1 cellular context compared by ENCODE assay signal in the genomic region with DNA sequence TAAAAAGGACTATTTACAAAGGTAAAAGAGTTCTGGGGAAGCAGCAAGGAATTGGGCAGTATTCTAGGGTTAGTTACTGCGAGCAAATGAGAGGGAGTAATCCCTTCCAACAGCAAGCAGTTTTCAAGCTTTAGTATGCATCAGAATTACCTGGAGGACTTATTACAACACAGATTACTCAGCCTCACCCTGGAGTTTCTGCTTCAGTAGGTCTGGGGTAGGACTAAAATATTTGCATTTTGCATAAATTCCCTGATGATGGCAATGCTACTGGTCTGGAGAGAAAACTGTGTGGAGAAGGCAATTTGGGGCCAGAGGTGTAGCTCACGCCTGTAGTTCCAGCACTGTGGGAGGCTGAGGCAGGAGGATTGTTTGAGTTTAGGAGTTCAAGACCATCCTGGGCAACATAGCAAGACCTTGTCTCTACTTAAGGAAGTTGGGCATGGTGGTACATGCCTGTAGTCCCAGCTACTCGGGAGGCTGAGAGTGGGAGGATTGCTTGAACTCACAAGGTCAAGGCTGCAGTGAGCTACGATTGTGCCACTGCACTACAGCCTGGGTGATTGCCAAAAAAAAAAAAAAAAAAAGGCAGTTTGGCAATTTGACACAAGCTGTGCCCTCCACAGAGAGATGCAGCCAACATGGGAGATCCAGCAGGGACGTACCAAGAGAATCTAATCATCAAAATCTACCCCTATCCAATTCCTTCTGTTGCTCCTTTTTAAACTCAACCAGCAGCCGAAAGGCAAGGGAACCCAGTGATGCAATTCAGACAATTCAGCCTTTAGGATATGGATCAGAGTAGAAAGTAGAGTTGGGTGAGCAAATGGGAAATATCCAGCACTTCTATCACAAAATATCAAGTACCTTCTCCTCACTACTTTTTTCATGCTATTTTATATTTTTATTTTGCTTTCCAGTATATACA.
TF ChIP-seq lines count a peak whose summit lies in the region.

No MANE protein-coding gene starts in this region.

TF ChIP-seq in K562, 482 proteins besides CTCF, POLR2A, EP300 and RAD21 (continued from another document):
- no peak for TF ChIP-seq CEBPG (CRISPR knock-in tag; IDR thresholded peaks at IDR 0.05)
- TF ChIP-seq CEBPG (tag; conservative IDR thresholded peaks at IDR 0.05 in 1 of 2, IDR thresholded peaks at IDR 0.05 in 1 of 2) = peak in 1 of 2 experiments; percentile 62; a peak in 2 of 4 replicates
- TF ChIP-seq ZNF584 (CRISPR knock-in tag; IDR thresholded peaks at IDR 0.05; ENCODE audit: low read depth) = peak; percentile 88
- TF ChIP-seq RHOXF2B (CRISPR knock-in tag; conservative IDR thresholded peaks at IDR 0.05) = 0 out of 2 replicates have a peak, but pooled peaks have one; percentile 36
- TF ChIP-seq CXXC5 (CRISPR knock-in tag; IDR thresholded peaks at IDR 0.05) = 0 out of 2 replicates have a peak, but pooled peaks have one; percentile 22
- TF ChIP-seq ZNF232 (CRISPR knock-in tag; IDR thresholded peaks at IDR 0.05) = no peak
- TF ChIP-seq ATF1 (CRISPR knock-in tag; IDR thresholded peaks at IDR 0.05) = no peak
- TF ChIP-seq ATF1 (tag; IDR thresholded peaks at IDR 0.05) = no peak
- TF ChIP-seq, protein P1, sequence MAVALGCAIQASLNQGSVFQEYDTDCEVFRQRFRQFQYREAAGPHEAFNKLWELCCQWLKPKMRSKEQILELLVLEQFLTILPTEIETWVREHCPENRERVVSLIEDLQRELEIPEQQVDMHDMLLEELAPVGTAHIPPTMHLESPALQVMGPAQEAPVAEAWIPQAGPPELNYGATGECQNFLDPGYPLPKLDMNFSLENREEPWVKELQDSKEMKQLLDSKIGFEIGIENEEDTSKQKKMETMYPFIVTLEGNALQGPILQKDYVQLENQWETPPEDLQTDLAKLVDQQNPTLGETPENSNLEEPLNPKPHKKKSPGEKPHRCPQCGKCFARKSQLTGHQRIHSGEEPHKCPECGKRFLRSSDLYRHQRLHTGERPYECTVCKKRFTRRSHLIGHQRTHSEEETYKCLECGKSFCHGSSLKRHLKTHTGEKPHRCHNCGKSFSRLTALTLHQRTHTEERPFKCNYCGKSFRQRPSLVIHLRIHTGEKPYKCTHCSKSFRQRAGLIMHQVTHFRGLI (CRISPR knock-in tag; IDR thresholded peaks at IDR 0.05) = peak; percentile 24; the same call in 1 of the 2 replicates
- TF ChIP-seq NUFIP1 (IDR thresholded peaks at IDR 0.05; ENCODE audit: partially characterized antibody) = no peak
- TF ChIP-seq NFRKB (IDR thresholded peaks at IDR 0.05; ENCODE audit: low read depth) = peak; percentile 42; the same call in 1 of the 2 replicates
- TF ChIP-seq, protein P2, sequence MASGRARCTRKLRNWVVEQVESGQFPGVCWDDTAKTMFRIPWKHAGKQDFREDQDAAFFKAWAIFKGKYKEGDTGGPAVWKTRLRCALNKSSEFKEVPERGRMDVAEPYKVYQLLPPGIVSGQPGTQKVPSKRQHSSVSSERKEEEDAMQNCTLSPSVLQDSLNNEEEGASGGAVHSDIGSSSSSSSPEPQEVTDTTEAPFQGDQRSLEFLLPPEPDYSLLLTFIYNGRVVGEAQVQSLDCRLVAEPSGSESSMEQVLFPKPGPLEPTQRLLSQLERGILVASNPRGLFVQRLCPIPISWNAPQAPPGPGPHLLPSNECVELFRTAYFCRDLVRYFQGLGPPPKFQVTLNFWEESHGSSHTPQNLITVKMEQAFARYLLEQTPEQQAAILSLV (tag; IDR thresholded peaks at IDR 0.05) = 0 out of 2 replicates have a peak, but pooled peaks have one; percentile 20
- TF ChIP-seq, protein P3, sequence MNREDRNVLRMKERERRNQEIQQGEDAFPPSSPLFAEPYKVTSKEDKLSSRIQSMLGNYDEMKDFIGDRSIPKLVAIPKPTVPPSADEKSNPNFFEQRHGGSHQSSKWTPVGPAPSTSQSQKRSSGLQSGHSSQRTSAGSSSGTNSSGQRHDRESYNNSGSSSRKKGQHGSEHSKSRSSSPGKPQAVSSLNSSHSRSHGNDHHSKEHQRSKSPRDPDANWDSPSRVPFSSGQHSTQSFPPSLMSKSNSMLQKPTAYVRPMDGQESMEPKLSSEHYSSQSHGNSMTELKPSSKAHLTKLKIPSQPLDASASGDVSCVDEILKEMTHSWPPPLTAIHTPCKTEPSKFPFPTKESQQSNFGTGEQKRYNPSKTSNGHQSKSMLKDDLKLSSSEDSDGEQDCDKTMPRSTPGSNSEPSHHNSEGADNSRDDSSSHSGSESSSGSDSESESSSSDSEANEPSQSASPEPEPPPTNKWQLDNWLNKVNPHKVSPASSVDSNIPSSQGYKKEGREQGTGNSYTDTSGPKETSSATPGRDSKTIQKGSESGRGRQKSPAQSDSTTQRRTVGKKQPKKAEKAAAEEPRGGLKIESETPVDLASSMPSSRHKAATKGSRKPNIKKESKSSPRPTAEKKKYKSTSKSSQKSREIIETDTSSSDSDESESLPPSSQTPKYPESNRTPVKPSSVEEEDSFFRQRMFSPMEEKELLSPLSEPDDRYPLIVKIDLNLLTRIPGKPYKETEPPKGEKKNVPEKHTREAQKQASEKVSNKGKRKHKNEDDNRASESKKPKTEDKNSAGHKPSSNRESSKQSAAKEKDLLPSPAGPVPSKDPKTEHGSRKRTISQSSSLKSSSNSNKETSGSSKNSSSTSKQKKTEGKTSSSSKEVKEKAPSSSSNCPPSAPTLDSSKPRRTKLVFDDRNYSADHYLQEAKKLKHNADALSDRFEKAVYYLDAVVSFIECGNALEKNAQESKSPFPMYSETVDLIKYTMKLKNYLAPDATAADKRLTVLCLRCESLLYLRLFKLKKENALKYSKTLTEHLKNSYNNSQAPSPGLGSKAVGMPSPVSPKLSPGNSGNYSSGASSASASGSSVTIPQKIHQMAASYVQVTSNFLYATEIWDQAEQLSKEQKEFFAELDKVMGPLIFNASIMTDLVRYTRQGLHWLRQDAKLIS (CRISPR knock-in tag; IDR thresholded peaks at IDR 0.05) = no peak
- TF ChIP-seq, protein P4, sequence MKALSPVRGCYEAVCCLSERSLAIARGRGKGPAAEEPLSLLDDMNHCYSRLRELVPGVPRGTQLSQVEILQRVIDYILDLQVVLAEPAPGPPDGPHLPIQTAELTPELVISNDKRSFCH (CRISPR knock-in tag; IDR thresholded peaks at IDR 0.05) = no peak
- TF ChIP-seq, protein P4 (tag; IDR thresholded peaks at IDR 0.05) = 0 out of 2 replicates have a peak, but pooled peaks have one; percentile 25
- TF ChIP-seq MEF2D (tag; conservative IDR thresholded peaks at IDR 0.05; ENCODE audit: low read depth) = 0 out of 2 replicates have a peak, but pooled peaks have one; percentile 26
- no peak for TF ChIP-seq YBX1 (IDR thresholded peaks at IDR 0.05)
- 0 out of 2 replicates have a peak, but pooled peaks have one; percentile 17 for TF ChIP-seq CEBPB (tag; IDR thresholded peaks at IDR 0.05)
- no peak for TF ChIP-seq MTA2 (IDR thresholded peaks at IDR 0.05; ENCODE audit: low read depth)
- TF ChIP-seq SMAD4 (CRISPR knock-in tag; conservative IDR thresholded peaks at IDR 0.05) = peak; percentile 67
- TF ChIP-seq, protein P5, sequence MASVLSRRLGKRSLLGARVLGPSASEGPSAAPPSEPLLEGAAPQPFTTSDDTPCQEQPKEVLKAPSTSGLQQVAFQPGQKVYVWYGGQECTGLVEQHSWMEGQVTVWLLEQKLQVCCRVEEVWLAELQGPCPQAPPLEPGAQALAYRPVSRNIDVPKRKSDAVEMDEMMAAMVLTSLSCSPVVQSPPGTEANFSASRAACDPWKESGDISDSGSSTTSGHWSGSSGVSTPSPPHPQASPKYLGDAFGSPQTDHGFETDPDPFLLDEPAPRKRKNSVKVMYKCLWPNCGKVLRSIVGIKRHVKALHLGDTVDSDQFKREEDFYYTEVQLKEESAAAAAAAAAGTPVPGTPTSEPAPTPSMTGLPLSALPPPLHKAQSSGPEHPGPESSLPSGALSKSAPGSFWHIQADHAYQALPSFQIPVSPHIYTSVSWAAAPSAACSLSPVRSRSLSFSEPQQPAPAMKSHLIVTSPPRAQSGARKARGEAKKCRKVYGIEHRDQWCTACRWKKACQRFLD (CRISPR knock-in tag; IDR thresholded peaks at IDR 0.05) = peak; percentile 69; the same call in 1 of the 2 replicates
- TF ChIP-seq HDAC8 (tag; IDR thresholded peaks at IDR 0.05) = 0 out of 2 replicates have a peak, but pooled peaks have one; percentile 36
- TF ChIP-seq, protein P6, sequence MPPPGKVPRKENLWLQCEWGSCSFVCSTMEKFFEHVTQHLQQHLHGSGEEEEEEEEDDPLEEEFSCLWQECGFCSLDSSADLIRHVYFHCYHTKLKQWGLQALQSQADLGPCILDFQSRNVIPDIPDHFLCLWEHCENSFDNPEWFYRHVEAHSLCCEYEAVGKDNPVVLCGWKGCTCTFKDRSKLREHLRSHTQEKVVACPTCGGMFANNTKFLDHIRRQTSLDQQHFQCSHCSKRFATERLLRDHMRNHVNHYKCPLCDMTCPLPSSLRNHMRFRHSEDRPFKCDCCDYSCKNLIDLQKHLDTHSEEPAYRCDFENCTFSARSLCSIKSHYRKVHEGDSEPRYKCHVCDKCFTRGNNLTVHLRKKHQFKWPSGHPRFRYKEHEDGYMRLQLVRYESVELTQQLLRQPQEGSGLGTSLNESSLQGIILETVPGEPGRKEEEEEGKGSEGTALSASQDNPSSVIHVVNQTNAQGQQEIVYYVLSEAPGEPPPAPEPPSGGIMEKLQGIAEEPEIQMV (tag; conservative IDR thresholded peaks at IDR 0.05; ENCODE audit: low read depth) = 0 out of 2 replicates have a peak, but pooled peaks have one; percentile 4
- no peak for TF ChIP-seq TARDBP (IDR thresholded peaks at IDR 0.05)
- no peak for TF ChIP-seq ZNF444 (CRISPR knock-in tag; IDR thresholded peaks at IDR 0.05)
- TF ChIP-seq DIDO1 (tag; IDR thresholded peaks at IDR 0.05; ENCODE audit: low read depth) = no peak
- TF ChIP-seq DMBX1 (CRISPR knock-in tag; IDR thresholded peaks at IDR 0.05; ENCODE audit: borderline replicate concordance) = peak; percentile 63
- 0 out of 4 replicates have a peak, but pooled peaks of 1 of the 2 experiments have one; percentile 26 for TF ChIP-seq TEAD1 (CRISPR knock-in tag; IDR thresholded peaks at IDR 0.05)
- TF ChIP-seq GTF2A2 (tag; IDR thresholded peaks at IDR 0.05) = 0 out of 2 replicates have a peak, but pooled peaks have one; percentile 71
- no peak for TF ChIP-seq ZNF764 (CRISPR knock-in tag; IDR thresholded peaks at IDR 0.05; ENCODE audit: low read depth)
- TF ChIP-seq, protein P7, sequence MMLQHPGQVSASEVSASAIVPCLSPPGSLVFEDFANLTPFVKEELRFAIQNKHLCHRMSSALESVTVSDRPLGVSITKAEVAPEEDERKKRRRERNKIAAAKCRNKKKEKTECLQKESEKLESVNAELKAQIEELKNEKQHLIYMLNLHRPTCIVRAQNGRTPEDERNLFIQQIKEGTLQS (IDR thresholded peaks at IDR 0.05) = peak; percentile 61
- TF ChIP-seq, protein P7 (CRISPR knock-in tag; conservative IDR thresholded peaks at IDR 0.05) = no peak
- TF ChIP-seq, protein P8, sequence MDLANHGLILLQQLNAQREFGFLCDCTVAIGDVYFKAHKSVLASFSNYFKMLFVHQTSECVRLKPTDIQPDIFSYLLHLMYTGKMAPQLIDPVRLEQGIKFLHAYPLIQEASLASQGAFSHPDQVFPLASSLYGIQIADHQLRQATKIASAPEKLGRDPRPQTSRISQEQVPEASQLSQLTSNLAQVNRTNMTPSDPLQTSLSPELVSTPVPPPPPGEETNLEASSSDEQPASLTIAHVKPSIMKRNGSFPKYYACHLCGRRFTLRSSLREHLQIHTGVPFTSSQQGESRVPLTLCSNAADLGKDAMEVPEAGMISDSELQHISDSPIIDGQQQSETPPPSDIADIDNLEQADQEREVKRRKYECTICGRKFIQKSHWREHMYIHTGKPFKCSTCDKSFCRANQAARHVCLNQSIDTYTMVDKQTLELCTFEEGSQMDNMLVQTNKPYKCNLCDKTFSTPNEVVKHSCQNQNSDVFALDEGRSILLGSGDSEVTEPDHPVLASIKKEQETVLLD (IDR thresholded peaks at IDR 0.05) = no peak
- TF ChIP-seq ZNF354B (CRISPR knock-in tag; IDR thresholded peaks at IDR 0.05) = no peak
TF ChIP-seq in K562: peak in this region for 21.
